Comparison of ENCODE assay signal across 8 cellular contexts in genomic region chr14:32702571-32702970, GRCh38.
DNase-seq lines count a peak whose midpoint lies in the region.

No MANE protein-coding gene starts in this region.

- no peak overlapping the region for H3K9ac ChIP-seq in mucosa of rectum (ENCODE audit: low read depth in 1 of 2, low read length in 2 of 2)

- H3K4me1 ChIP-seq in mucosa of rectum (ENCODE audit: control insufficient read depth in 2 of 2, insufficient read depth in 2 of 2, low read length in 2 of 2) = no peaks in the 10 kb centered on the region

- H3K9me3 ChIP-seq in mucosa of rectum (ENCODE audit: control insufficient read depth in 2 of 2, low read length in 2 of 2) = no peaks in the 10 kb centered on the region

- H3K27ac ChIP-seq in mucosa of rectum (ENCODE audit: low read depth in 2 of 2, low read length in 2 of 2) = peak overlapping the region; percentile 48 to 49

- H3K27me3 Mint-ChIP-seq in activated naive CD4-positive, alpha-beta T cell treated with anti-CD3 and anti-CD28 coated beads, Interleukin-2, amount 10 ng/mL, durations not matched to agents 7 days and 5 days = no peaks in the 10 kb centered on the region

- no peaks in the 10 kb centered on the region for H3K36me3 Mint-ChIP-seq in activated naive CD4-positive, alpha-beta T cell treated with anti-CD3 and anti-CD28 coated beads, Interleukin-2, amount 10 ng/mL, durations not matched to agents 7 days and 5 days

- no peak overlapping the region for H3K4me3 ChIP-seq in mucosa of rectum (ENCODE audit: low read length in 2 of 2)

- no peaks in the 10 kb centered on the region for H3K36me3 ChIP-seq in mucosa of rectum (ENCODE audit: control insufficient read depth in 2 of 2, insufficient read depth in 2 of 2, low read length in 2 of 2)

- no peaks in the 10 kb centered on the region for H3K27me3 ChIP-seq in mucosa of rectum (ENCODE audit: control insufficient read depth in 2 of 2, insufficient read depth in 2 of 2, low read length in 2 of 2)

- H3K9me3 Mint-ChIP-seq in activated naive CD4-positive, alpha-beta T cell treated with anti-CD3 and anti-CD28 coated beads, Interleukin-2, amount 10 ng/mL, durations not matched to agents 7 days and 5 days = no peaks in the 10 kb centered on the region

- H3K27ac Mint-ChIP-seq in activated naive CD4-positive, alpha-beta T cell treated with anti-CD3 and anti-CD28 coated beads, Interleukin-2, amount 10 ng/mL, durations not matched to agents 7 days and 5 days = no peak overlapping the region

- no peaks in the 10 kb centered on the region for H3K4me1 Mint-ChIP-seq in activated naive CD4-positive, alpha-beta T cell treated with anti-CD3 and anti-CD28 coated beads, Interleukin-2, amount 10 ng/mL, durations not matched to agents 7 days and 5 days

- DNase-seq in activated naive CD4-positive, alpha-beta T cell treated with Interleukin-2 at 50 U/mL for 16 hours = peak; percentile 2
- no peak for DNase-seq in activated naive CD4-positive, alpha-beta T cell treated with anti-CD3 and anti-CD28 coated beads, Interleukin-2, amount 10 ng/mL, durations not matched to agents 7 days and 5 days
- peak; percentile 45 for DNase-seq in HK-2 (ENCODE audit: unreplicated experiment)
- DNase-seq in dermis blood vessel endothelial cell = peak; percentile 17
- peak; percentile 42 for DNase-seq in ureter (ENCODE audit: low spot score)
- no peak for DNase-seq in NK-92 treated with Interleukin-12 subunit alpha and Interleukin-12 subunit beta, amount 100 ng/mL, for 24 hours (lab: John Stamatoyannopoulos, UW)
- DNase-seq in NCI-H526 treated with DMSO at 0.1 percent for 48 hours (lab: John Stamatoyannopoulos, UW) = no peak

- H3K4me3 Mint-ChIP-seq in activated naive CD4-positive, alpha-beta T cell treated with anti-CD3 and anti-CD28 coated beads, Interleukin-2, amount 10 ng/mL, durations not matched to agents 7 days and 5 days = no peak overlapping the region

- CTCF ChIA-PET in activated naive CD4-positive, alpha-beta T cell treated with anti-CD3 and anti-CD28 coated beads, Interleukin-2, amount 10 ng/mL, durations not matched to agents 7 days and 5 days (lab: Charles Lee) = no interaction called here

Comparison
In these comparisons a context has a peak if more than half of its experiments do, and no peak if none do; other contexts are left out.
1. DNase-seq: peak in activated naive CD4-positive, alpha-beta T cell treated with Interleukin-2 at 50 U/mL for 16 hours (single experiment), HK-2 (single experiment), dermis blood vessel endothelial cell (single experiment) and ureter (single experiment); none in activated naive CD4-positive, alpha-beta T cell treated with anti-CD3 and anti-CD28 coated beads, Interleukin-2, amount 10 ng/mL, durations not matched to agents 7 days and 5 days (single experiment), NK-92 treated with Interleukin-12 subunit alpha and Interleukin-12 subunit beta, amount 100 ng/mL, for 24 hours (single experiment) and NCI-H526 treated with DMSO at 0.1 percent for 48 hours (single experiment).